9 cellular contexts compared by ENCODE assay signal in the genomic region with DNA sequence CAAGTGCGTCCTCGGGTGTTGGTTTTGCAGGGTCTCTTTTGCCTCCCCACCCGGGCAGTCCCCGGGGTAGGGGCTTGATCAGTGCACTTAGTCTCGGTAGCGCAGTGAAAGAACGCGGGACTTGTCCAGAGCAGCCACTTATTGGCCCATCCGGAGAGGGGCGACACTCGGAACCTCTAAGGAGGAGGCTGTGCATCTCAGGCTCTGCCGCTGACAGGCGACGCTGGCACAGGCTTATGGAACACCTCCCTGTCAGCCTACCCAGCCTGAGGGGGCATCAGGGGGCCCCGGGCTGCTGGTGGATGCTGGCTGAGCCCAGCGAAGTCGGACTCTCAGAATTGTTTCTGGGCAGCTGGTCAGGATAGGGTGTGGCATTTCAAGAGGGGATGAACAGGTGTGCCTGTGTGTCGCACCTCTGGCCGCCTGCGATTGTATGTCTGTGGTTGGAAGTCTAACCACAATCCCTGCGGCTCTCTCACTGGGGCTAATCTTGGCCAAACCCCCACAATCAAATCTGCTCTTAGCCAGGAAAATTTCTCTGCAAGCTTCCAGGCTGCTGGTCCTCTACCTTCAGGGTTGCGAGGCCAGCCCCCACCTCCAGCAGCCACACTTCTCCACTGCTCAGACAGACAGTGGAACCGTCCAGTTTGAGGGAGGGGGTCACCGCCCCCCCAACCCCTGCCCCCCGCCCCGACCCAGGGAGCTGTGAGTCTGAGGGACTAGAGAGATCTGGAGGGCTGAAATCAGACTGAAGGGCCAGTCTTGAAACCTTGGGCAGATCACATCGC. TPM values are rescaled to one million over a fixed set of nuclear protein-coding genes. Genes with fewer than 3 reads are reported as not detected.
DNase-seq lines count a peak whose midpoint lies in the region; ATAC-seq, FAIRE-seq and TF ChIP-seq lines count a peak whose summit lies in the region.
"Had no signal": no experiment of that assay in that cellular context is flagged by ENCODE, and none has a peak within 500 bp of the region (broad histone marks: within the 10 kb centered on the region; RNA-seq: fewer than 3 reads in every experiment).

No MANE protein-coding gene starts in this region.

- H3K27me3 ChIP-seq in IMR-90 (ENCODE audit: control insufficient read depth, insufficient read depth, low read length) = no peaks in the 10 kb centered on the region
- H3K27me3 ChIP-seq in astrocyte (ENCODE audit: insufficient read depth, low read length) = no peaks in the 10 kb centered on the region
- peaks cover 10% of the 10 kb centered on the region for H3K27me3 ChIP-seq in iPS-18a (ENCODE audit: control insufficient read depth, insufficient read depth, low read length)

- ATAC-seq in GM21528 (IDR thresholded peaks at IDR 0.05; ENCODE audit: low FRiP score, unreplicated experiment) (peak; percentile 31), IMR-90 (ENCODE audit: low read depth) (peak; percentile 36)

- no peaks in the 10 kb centered on the region for H3K36me3 ChIP-seq in IMR-90 (ENCODE audit: control insufficient read depth, insufficient read depth, low read length)
- H3K36me3 ChIP-seq in astrocyte (ENCODE audit: insufficient read depth, low read length) = peaks cover 3% of the 10 kb centered on the region
- H3K36me3 ChIP-seq in iPS-18a (ENCODE audit: control insufficient read depth, low read depth, low read length) = no peaks in the 10 kb centered on the region

- H2AFZ ChIP-seq in IMR-90 (replicated peaks; ENCODE audit: low read length, poor library complexity) (peak overlapping the region; percentile 99), astrocyte (ENCODE audit: low read depth, low read length) (peak overlapping the region; percentile 99)

- in situ Hi-C loops in IMR-90 (cut with MboI; ENCODE audit: low sequenced_read_pairs) = no loop called here

- TF ChIP-seq CTCF in IMR-90 (conservative IDR thresholded peaks at IDR 0.05; ENCODE audit: low read depth, low read length) (0 out of 2 replicates have a peak, but pooled peaks have one; percentile 7), RWPE1 (conservative IDR thresholded peaks at IDR 0.05; ENCODE audit: low read depth) (no peak), astrocyte (IDR thresholded peaks at IDR 0.05; ENCODE audit: insufficient read depth, low read depth, low read length) (no peak)

- H3K4me2 ChIP-seq in IMR-90 (ENCODE audit: low read depth, low read length) (peak overlapping the region; percentile 84), astrocyte (ENCODE audit: low read length) (peak overlapping the region; percentile 97)

- FAIRE-seq in astrocyte (lab: Jason Lieb, UNC) = no peak
- FAIRE-seq: islet of Langerhans had no signal

- H4K20me1 ChIP-seq in IMR-90 (ENCODE audit: insufficient read depth, low read length) (no peaks in the 10 kb centered on the region), astrocyte (ENCODE audit: insufficient read depth, low read length) (no peaks in the 10 kb centered on the region)

- 13% methylated on average over 8 of the region's 27 CpGs; no CpG with 5 or more reads in 1 of the 2 experiments for WGBS in IMR-90 (ENCODE audit: extremely low coverage in 2 of 2, insufficient read length in 1 of 2), 2 experiments

- H2AK5ac ChIP-seq in IMR-90 (ENCODE audit: low read depth, low read length) = peak overlapping the region; percentile 70

- H3K27me3 Mint-ChIP-seq in astrocyte (ENCODE audit: low read depth, unreplicated experiment) = peaks cover 2% of the 10 kb centered on the region

- H3K4ac ChIP-seq in IMR-90 (ENCODE audit: low read depth, low read length) = peak overlapping the region; percentile 91

- peak overlapping the region; percentile 77 for H3K14ac ChIP-seq in IMR-90 (replicated peaks; ENCODE audit: low read depth, low read length)

- intact Hi-C loops in IMR-90 (cut with micrococcal nuclease) = loop anchor here (1.0 to 5.0 kb wide), 2 partner anchors 63 to 90 kb away; a partner anchor contains a TSS

- H4K5ac ChIP-seq in IMR-90 (ENCODE audit: low read depth, low read length) = peak overlapping the region; percentile 26

- peak overlapping the region; percentile 90 for H2AK9ac ChIP-seq in IMR-90 (replicated peaks; ENCODE audit: low read depth, low read length, poor library complexity)

- H3K79me2 ChIP-seq in astrocyte (ENCODE audit: insufficient read depth, low read length) = peaks cover 17% of the 10 kb centered on the region

- H3K56ac ChIP-seq in IMR-90 (ENCODE audit: extremely low read depth, insufficient read depth, low read length) = peak overlapping the region; percentile 52; the same call in 1 of the 2 replicates

- DNase-seq in ELF-1 (ENCODE audit: low read depth, low spot score) (peak; percentile 84), IMR-90 (peak; percentile 54), RWPE1 (ENCODE audit: low spot score) (no peak), astrocyte (ENCODE audit: low read depth) (peak; percentile 42), OCI-M2 (lab: John Stamatoyannopoulos, UW; ENCODE audit: unreplicated experiment) (no peak)
- DNase-seq in stimulated activated CD4-positive, alpha-beta T cell treated with anti-CD3 and anti-CD28 coated beads, Interleukin-12 subunit alpha, Interleukin-12 subunit beta, amount 100 ng/mL, for 24 hours (ENCODE audit: low read depth in 2 of 2) = peak; percentile 28 to 29

- H3K36me3 Mint-ChIP-seq in astrocyte (ENCODE audit: low read depth, unreplicated experiment) = peaks cover 13% of the 10 kb centered on the region

- H3K9ac ChIP-seq in IMR-90 (ENCODE audit: low read depth, low read length) (peak overlapping the region; percentile 90), astrocyte (ENCODE audit: low read length) (peak overlapping the region; percentile 93), iPS-18a (ENCODE audit: low read length) (peak overlapping the region; percentile 86)

- peaks cover 11 to 63% of the 10 kb centered on the region in 2 experiments; a peak in 3 of 4 replicates for H3K79me1 ChIP-seq in IMR-90 (ENCODE audit: low read depth in 1 of 2, low read length in 2 of 2)

- peak overlapping the region; percentile 64 for H2BK120ac ChIP-seq in IMR-90 (ENCODE audit: low read depth, low read length)

- H3K18ac ChIP-seq in IMR-90 (ENCODE audit: low read depth, low read length) = peak overlapping the region; percentile 5; the same call in 1 of the 2 replicates

- H2BK20ac ChIP-seq in IMR-90 (ENCODE audit: low read depth, low read length) = no peak overlapping the region

- H4K8ac ChIP-seq in IMR-90 (ENCODE audit: low read depth in 2 of 2, low read length in 2 of 2) = peak overlapping the region; percentile 64 to 84

- no peak for TF ChIP-seq RAD21 in IMR-90 (IDR thresholded peaks at IDR 0.05; ENCODE audit: low read length)

- H3K4me3 ChIP-seq in IMR-90 (ENCODE audit: insufficient read depth, low read depth, low read length) (peak overlapping the region; percentile 89), astrocyte (ENCODE audit: insufficient read depth, low read depth, low read length) (peak overlapping the region; percentile 78), iPS-18a (ENCODE audit: low read length) (peak overlapping the region; percentile 82)

- H3K27ac ChIP-seq in IMR-90 (ENCODE audit: insufficient read depth, low read length) (peak overlapping the region; percentile 86), RWPE1 (peak overlapping the region; percentile 91), astrocyte (ENCODE audit: low read depth, low read length) (peak overlapping the region; percentile 96), iPS-18a (ENCODE audit: low read length) (peak overlapping the region; percentile 88)

- POLR2A ChIA-PET in IMR-90 (lab: Charles Lee; ENCODE audit: unreplicated experiment) = interaction anchor here (0.6 kb wide), 1 partner anchor 302 kb away, joined by 3 read pairs; no protein-coding TSS in a partner anchor
- POLR2A ChIA-PET in RWPE1 (lab: Yijun Ruan, JAX; ENCODE audit: low non-redundant PET) = no interaction called here

- H3K9me3 ChIP-seq in IMR-90 (ENCODE audit: control insufficient read depth, insufficient read depth, low read length) = no peaks in the 10 kb centered on the region
- no peaks in the 10 kb centered on the region for H3K9me3 ChIP-seq in astrocyte (ENCODE audit: insufficient read depth, low read depth, low read length)
- no peaks in the 10 kb centered on the region for H3K9me3 ChIP-seq in iPS-18a (ENCODE audit: control insufficient read depth, low read depth, low read length)

- peak overlapping the region; percentile 97 for H3K4me3 Mint-ChIP-seq in astrocyte (ENCODE audit: unreplicated experiment)

- H3K9me1 ChIP-seq in IMR-90 (ENCODE audit: insufficient read depth, low read length) = peaks cover 14% of the 10 kb centered on the region; the same call in 1 of the 2 replicates

- H3K9me3 Mint-ChIP-seq in astrocyte (ENCODE audit: unreplicated experiment) = peaks cover 2% of the 10 kb centered on the region

- peaks cover 22% of the 10 kb centered on the region for H3K4me1 Mint-ChIP-seq in astrocyte (ENCODE audit: low read depth, unreplicated experiment)

- peak overlapping the region; percentile 86 for H2BK5ac ChIP-seq in IMR-90 (ENCODE audit: low read depth, low read length, poor library complexity, severe bottlenecking)

- dilution Hi-C loops in IMR-90 (cut with HindIII; ENCODE audit: low sequenced_read_pairs, unreplicated experiment) = no loop called here

- TF ChIP-seq POLR2A in IMR-90 (IDR thresholded peaks at IDR 0.05; ENCODE audit: low read depth, low read length) = no peak

- H3K4me1 ChIP-seq in IMR-90 (ENCODE audit: control insufficient read depth, insufficient read depth, low read length) (peaks cover 22% of the 10 kb centered on the region), astrocyte (ENCODE audit: insufficient read depth, low read length) (peaks cover 35% of the 10 kb centered on the region), iPS-18a (ENCODE audit: control insufficient read depth, low read depth, low read length) (peaks cover 18% of the 10 kb centered on the region)

- no TSS peak for BruUV-seq in IMR-90 (replicated peaks; lab: Mats Ljungman, UMichigan)

- CTCF ChIA-PET in IMR-90 (lab: Yijun Ruan, JAX) (interaction anchor here (0.9 kb wide), 1 partner anchor 21 kb away, joined by 3 read pairs; no protein-coding TSS in a partner anchor), RWPE1 (lab: Yijun Ruan, JAX) (no interaction called here)

- H2BK15ac ChIP-seq in IMR-90 (ENCODE audit: low read depth, low read length) = peak overlapping the region; percentile 81; the same call in 2 of the 3 replicates

- H3K27ac Mint-ChIP-seq in astrocyte (ENCODE audit: unreplicated experiment) = peak overlapping the region; percentile 90

- H4K91ac ChIP-seq in IMR-90 (ENCODE audit: insufficient read depth, low read depth, low read length) = peak overlapping the region; percentile 58; the same call in 1 of the 2 replicates

- H3K23ac ChIP-seq in IMR-90 (ENCODE audit: low read depth, low read length) = peak overlapping the region; percentile 83

RNA-seq across cellular contexts. Expression of a gene that starts 0.8 kb away (rescaled TPM):
- 1.3 and 1.4 TPM in 2 replicates for total RNA-seq in IMR-90 (2012; rRNA removed)
- 12.2 and 12.7 TPM in 2 replicates for polyA plus RNA-seq in IMR-90 (2012; rRNA removed)
- 2.9 and 5.8 TPM in 2 replicates for polyA plus RNA-seq in IMR-90 (2012; cell fraction: cytosol; rRNA removed)
- polyA plus RNA-seq in IMR-90 (2012; cell fraction: nucleus; rRNA removed; ENCODE audit: low replicate concordance) = 186 and 227 TPM in 2 replicates
- 9.6 and 11.7 TPM in 2 replicates for total RNA-seq in astrocyte

RNA-seq across cellular contexts. Expression of a gene that starts 21.2 kb away (rescaled TPM):
- total RNA-seq in IMR-90 (2012; rRNA removed) (22.2 and 23.8 TPM in 2 replicates), astrocyte (38.4 and 42.3 TPM in 2 replicates)
- polyA plus RNA-seq in IMR-90 (2012; rRNA removed) = 32.9 and 37.4 TPM in 2 replicates
- 51.8 and 54.8 TPM in 2 replicates for polyA plus RNA-seq in IMR-90 (2012; cell fraction: cytosol; rRNA removed)
- polyA plus RNA-seq in IMR-90 (2012; cell fraction: nucleus; rRNA removed; ENCODE audit: low replicate concordance) = 18.7 and 29.9 TPM in 2 replicates

Comparison
In these comparisons a context has a peak if more than half of its experiments do, and no peak if none do; other contexts are left out.
1. DNase-seq: peak in ELF-1 (single experiment), IMR-90 (single experiment), astrocyte (single experiment) and stimulated activated CD4-positive, alpha-beta T cell treated with anti-CD3 and anti-CD28 coated beads, Interleukin-12 subunit alpha, Interleukin-12 subunit beta, amount 100 ng/mL, for 24 hours (2 of 2); none in RWPE1 (single experiment) and OCI-M2 (single experiment).
2. Peak in every context shown above with its lines, with median percentiles within 50 percentile points of each other: H3K27ac ChIP-seq, H3K4me3 ChIP-seq and H3K9ac ChIP-seq.